In genomic region chr2:190352668-190353536, GRCh38 we compare ENCODE assay signal across 10 cellular contexts. TPM values are rescaled to one million over a fixed set of nuclear protein-coding genes. Genes with fewer than 3 reads are reported as not detected.
DNase-seq lines count a peak whose midpoint lies in the region; ATAC-seq and TF ChIP-seq lines count a peak whose summit lies in the region.
"Had no signal": no experiment of that assay in that cellular context is flagged by ENCODE, and none has a peak within 500 bp of the region (broad histone marks: within the 10 kb centered on the region; RNA-seq: fewer than 3 reads in every experiment).

No MANE protein-coding gene starts in this region.

- DNase-seq in NCI-H1417 (lab: John Stamatoyannopoulos, UW) = peak in 2 of 3 experiments; percentile 28 to 58
- DNase-seq in NCI-H1417 treated with DMSO at 0.1 percent for 48 hours (lab: John Stamatoyannopoulos, UW) = no peak
- peak; percentile 42 for DNase-seq in mesenchymal stem cell
- DNase-seq in uterus = peak in 1 of 2 donors; percentile 23
- DNase-seq in activated CD4-positive, alpha-beta T cell treated with anti-CD3 and anti-CD28 coated beads, Interleukin-2, amount 50 U/mL, for 4 hours = no peak
- no peak for DNase-seq in T-helper 2 cell treated with Interferon-gamma antibody and Interleukin-4, amounts not matched to agents 5 μg/mL and 100 μg/mL, for 36 hours (ENCODE audit: low spot score)
- DNase-seq: NCI-H526 treated with DMSO at 0.1 percent for 48 hours had no signal

- H3K27me3 ChIP-seq in endocrine pancreas (ENCODE audit: control insufficient read depth, insufficient read depth, low read length) (no peaks in the 10 kb centered on the region), mesenchymal stem cell (ENCODE audit: control insufficient read depth in 1 of 2, insufficient read depth in 1 of 2, low read length in 2 of 2) (no peaks in the 10 kb centered on the region), uterus (no peaks in the 10 kb centered on the region)

- no peak overlapping the region for H3K4me2 ChIP-seq in mesenchymal stem cell (ENCODE audit: low read length, poor library complexity, severe bottlenecking)
- H3K4me2 ChIP-seq: A549 had no signal

- TF ChIP-seq POLR2A in uterus (IDR thresholded peaks at IDR 0.05) = no peak

- H3K27me3 Mint-ChIP-seq in T-helper 2 cell treated with Interferon-gamma antibody and Interleukin-4, amounts not matched to agents 5 μg/mL and 100 μg/mL, for 36 hours (ENCODE audit: low read depth) = no peaks in the 10 kb centered on the region

- no peak overlapping the region for H3K4ac ChIP-seq in mesenchymal stem cell (ENCODE audit: low read depth in 1 of 2, low read length in 2 of 2)

- H3K27ac Mint-ChIP-seq in T-helper 2 cell treated with Interferon-gamma antibody and Interleukin-4, amounts not matched to agents 5 μg/mL and 100 μg/mL, for 36 hours = no peak overlapping the region

- H3K36me3 Mint-ChIP-seq in T-helper 2 cell treated with Interferon-gamma antibody and Interleukin-4, amounts not matched to agents 5 μg/mL and 100 μg/mL, for 36 hours (ENCODE audit: low read depth) = peaks cover 2% of the 10 kb centered on the region

- H4K8ac ChIP-seq in mesenchymal stem cell (ENCODE audit: low read length) = no peak overlapping the region

- H3K27ac ChIP-seq in mesenchymal stem cell (ENCODE audit: low read length, poor library complexity, severe bottlenecking) = no peak overlapping the region
- H3K27ac ChIP-seq in uterus = peak overlapping the region; percentile 50 to 52
- H3K27ac ChIP-seq: A549 had no signal

- H4K91ac ChIP-seq in mesenchymal stem cell (ENCODE audit: low read length) = no peak overlapping the region

- no peak overlapping the region for H2BK5ac ChIP-seq in mesenchymal stem cell (ENCODE audit: low read depth, low read length, poor library complexity, severe bottlenecking)

- no peaks in the 10 kb centered on the region for H3K9me3 ChIP-seq in endocrine pancreas (ENCODE audit: control insufficient read depth, low read length)
- H3K9me3 ChIP-seq in mesenchymal stem cell (ENCODE audit: control insufficient read depth, low read length) = no peaks in the 10 kb centered on the region
- no peaks in the 10 kb centered on the region for H3K9me3 ChIP-seq in uterus
- H3K9me3 ChIP-seq: A549 had no signal

- no peak overlapping the region for H2BK120ac ChIP-seq in mesenchymal stem cell (ENCODE audit: low read depth, low read length)

- H3K18ac ChIP-seq in mesenchymal stem cell (ENCODE audit: low read depth in 1 of 2, low read length in 2 of 2) = peak overlapping the region in 1 of 2 experiments; percentile 64

- H3K14ac ChIP-seq in mesenchymal stem cell (ENCODE audit: low read length in 2 of 2) = no peak overlapping the region

- TF ChIP-seq CTCF in uterus (IDR thresholded peaks at IDR 0.05) = no peak

- no peak overlapping the region for H2AK5ac ChIP-seq in mesenchymal stem cell (ENCODE audit: low read length, severe bottlenecking)

- WGBS in mesenchymal stem cell = 33% methylated on average over 7 of the region's 8 CpGs

- H2AFZ ChIP-seq in mesenchymal stem cell (ENCODE audit: low read depth, low read length) = peak overlapping the region; percentile 1

- no peak overlapping the region for H3K4me3 Mint-ChIP-seq in T-helper 2 cell treated with Interferon-gamma antibody and Interleukin-4, amounts not matched to agents 5 μg/mL and 100 μg/mL, for 36 hours

- H3K4me1 Mint-ChIP-seq in T-helper 2 cell treated with Interferon-gamma antibody and Interleukin-4, amounts not matched to agents 5 μg/mL and 100 μg/mL, for 36 hours (ENCODE audit: low read depth) = peaks cover 15% of the 10 kb centered on the region

- no peak overlapping the region for H3K4me3 ChIP-seq in endocrine pancreas (ENCODE audit: control insufficient read depth, insufficient read depth, low read length)
- no peak overlapping the region for H3K4me3 ChIP-seq in mesenchymal stem cell (ENCODE audit: insufficient read depth in 1 of 2, low read depth in 1 of 2, low read length in 2 of 2)
- no peak overlapping the region for H3K4me3 ChIP-seq in uterus
- H3K4me3 ChIP-seq: A549 had no signal

- H3K9ac ChIP-seq in endocrine pancreas (ENCODE audit: control insufficient read depth, insufficient read depth, low read length) = peak overlapping the region; percentile 0
- H3K9ac ChIP-seq in mesenchymal stem cell (ENCODE audit: low read length) = peak overlapping the region; percentile 44

- intact Hi-C loops in uterus (cut with DNase I; ENCODE audit: low total_unique reads) = no loop called here

- no peak overlapping the region for H2BK15ac ChIP-seq in mesenchymal stem cell (ENCODE audit: low read depth, poor library complexity, severe bottlenecking)

- peaks cover 26% of the 10 kb centered on the region for H3K79me1 ChIP-seq in mesenchymal stem cell (replicated peaks; ENCODE audit: low read length, poor library complexity, severe bottlenecking)

- no peaks in the 10 kb centered on the region for H3K36me3 ChIP-seq in endocrine pancreas (ENCODE audit: control insufficient read depth, insufficient read depth, low read length)
- H3K36me3 ChIP-seq in mesenchymal stem cell (ENCODE audit: control insufficient read depth in 1 of 2, insufficient read depth in 2 of 2, low read depth in 1 of 2, low read length in 2 of 2) = peaks cover 0 to 17% of the 10 kb centered on the region in 2 experiments
- no peaks in the 10 kb centered on the region for H3K36me3 ChIP-seq in uterus

- no peak for ATAC-seq in HG03460 (IDR thresholded peaks at IDR 0.05; ENCODE audit: unreplicated experiment)
- ATAC-seq: A549 had no signal

- H3K4me1 ChIP-seq in endocrine pancreas (ENCODE audit: control insufficient read depth, insufficient read depth, low read length) (peaks cover 42% of the 10 kb centered on the region), mesenchymal stem cell (ENCODE audit: control insufficient read depth, insufficient read depth, low read depth, low read length) (peaks cover 2% of the 10 kb centered on the region), uterus (no peaks in the 10 kb centered on the region)
- H3K4me1 ChIP-seq: A549 had no signal

- no peaks in the 10 kb centered on the region for H3K9me3 Mint-ChIP-seq in T-helper 2 cell treated with Interferon-gamma antibody and Interleukin-4, amounts not matched to agents 5 μg/mL and 100 μg/mL, for 36 hours

- H2BK12ac ChIP-seq in mesenchymal stem cell (ENCODE audit: low read length in 2 of 2) = no peak overlapping the region

- H3K23ac ChIP-seq in mesenchymal stem cell (ENCODE audit: low read length in 2 of 2) = no peak overlapping the region

RNA-seq across cellular contexts. Expression of gene INPP1, which starts 9.5 kb away (rescaled TPM):
- polyA plus RNA-seq in mesenchymal stem cell (2013, experiment 1 of 2) = 19.5 TPM
- 17.6 TPM for polyA plus RNA-seq in mesenchymal stem cell (2013, experiment 2 of 2)
- total RNA-seq in uterus = 10 to 100 TPM in 3 of 4 donors, 1 to 10 TPM in 1; 2.1 to 40.2 (median 23.5) TPM

RNA-seq across cellular contexts. Expression of gene HIBCH, which starts 33.3 kb away (rescaled TPM):
- 17.1 TPM for polyA plus RNA-seq in mesenchymal stem cell (2013, experiment 1 of 2)
- polyA plus RNA-seq in mesenchymal stem cell (2013, experiment 2 of 2) = 18.5 TPM
- total RNA-seq in uterus = 10 to 100 TPM in 3 of 4 donors, 1 to 10 TPM in 1; 9.1 to 53.9 (median 26.9) TPM

RNA-seq across cellular contexts. Expression of gene MFSD6, which starts 55.3 kb away (rescaled TPM):
- 2.1 TPM for polyA plus RNA-seq in mesenchymal stem cell (2013, experiment 1 of 2)
- polyA plus RNA-seq in mesenchymal stem cell (2013, experiment 2 of 2) = 2.3 TPM
- 10 to 100 TPM in 3 of 4 donors, 1 to 10 TPM in 1; 3.6 to 30.3 (median 28.4) TPM for total RNA-seq in uterus

Comparison
In these comparisons a context has a peak if more than half of its experiments do, and no peak if none do; other contexts are left out.
1. DNase-seq: peak in NCI-H1417 (2 of 3) and mesenchymal stem cell (single experiment); none in NCI-H1417 treated with DMSO at 0.1 percent for 48 hours (single experiment), activated CD4-positive, alpha-beta T cell treated with anti-CD3 and anti-CD28 coated beads, Interleukin-2, amount 50 U/mL, for 4 hours (0 of 2) and T-helper 2 cell treated with Interferon-gamma antibody and Interleukin-4, amounts not matched to agents 5 μg/mL and 100 μg/mL, for 36 hours (single experiment).